Comparison of ENCODE assay signal across 9 cellular contexts in the genomic region with DNA sequence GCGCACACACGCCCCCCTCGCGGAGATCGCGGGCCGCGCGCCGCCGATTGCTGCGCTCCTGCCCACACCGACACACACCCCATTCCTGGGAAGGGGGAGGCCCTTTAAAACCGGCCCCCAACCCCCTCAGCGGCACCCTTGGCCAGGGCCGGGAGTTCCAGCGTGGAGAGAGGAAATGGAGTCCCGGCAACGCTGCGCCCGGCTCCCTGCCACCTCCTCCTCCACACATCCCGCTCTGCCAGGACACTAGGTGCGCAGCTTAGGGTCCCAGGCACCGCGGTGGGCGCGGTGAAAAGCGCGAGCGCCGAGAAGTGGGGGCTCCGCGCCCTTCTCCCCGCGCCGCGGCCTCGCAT. TPM values are rescaled to one million over a fixed set of nuclear protein-coding genes. Genes with fewer than 3 reads are reported as not detected.
DNase-seq lines count a peak whose midpoint lies in the region; ATAC-seq and TF ChIP-seq lines count a peak whose summit lies in the region.
"Had no signal": no experiment of that assay in that cellular context is flagged by ENCODE, and none has a peak within 500 bp of the region (broad histone marks: within the 10 kb centered on the region; RNA-seq: fewer than 3 reads in every experiment).

No MANE protein-coding gene starts in this region.

- intact Hi-C loops in posterior vena cava (cut with DNase I) = loop anchor here in 1 of 2 donors (5.0 kb wide), 1 partner anchor 36 kb away; no protein-coding TSS in a partner anchor

- ATAC-seq in HG02623 (IDR thresholded peaks at IDR 0.05; ENCODE audit: unreplicated experiment) (peak; percentile 14), SK-N-SH treated with all-trans-retinoic acid at 6 μM for 48 hours (peak; percentile 40)

- no peak for TF ChIP-seq CTCF in fibroblast of the aortic adventitia (IDR thresholded peaks at IDR 0.05; ENCODE audit: insufficient read depth, low read length)

- peak overlapping the region; percentile 92 for H3K4me3 ChIP-seq in fibroblast of the aortic adventitia (ENCODE audit: low read depth, low read length)

- DNase-seq in NCI-H82 (lab: John Stamatoyannopoulos, UW) (peak; percentile 56), NCI-H82 treated with DMSO at 0.1 percent for 48 hours (lab: John Stamatoyannopoulos, UW; ENCODE audit: unreplicated experiment) (no peak), fibroblast of the aortic adventitia (ENCODE audit: low read depth) (no peak), posterior vena cava (ENCODE audit: low spot score) (peak; percentile 88), AG20443 (ENCODE audit: low spot score) (no peak), SHP77 treated with DMSO at 0.1 percent for 48 hours (lab: John Stamatoyannopoulos, UW) (no peak)

TF ChIP-seq in SK-N-SH treated with all-trans-retinoic acid at 6 μM for 48 hours, 23 proteins besides CTCF, POLR2A, EP300 and RAD21:
- 0 out of 2 replicates have a peak, but pooled peaks have one; percentile 29 for TF ChIP-seq ZFP3 (CRISPR knock-in tag; IDR thresholded peaks at IDR 0.05)
- TF ChIP-seq PPARA (CRISPR knock-in tag; IDR thresholded peaks at IDR 0.05; ENCODE audit: borderline replicate concordance) = no peak
- TF ChIP-seq, protein P1, sequence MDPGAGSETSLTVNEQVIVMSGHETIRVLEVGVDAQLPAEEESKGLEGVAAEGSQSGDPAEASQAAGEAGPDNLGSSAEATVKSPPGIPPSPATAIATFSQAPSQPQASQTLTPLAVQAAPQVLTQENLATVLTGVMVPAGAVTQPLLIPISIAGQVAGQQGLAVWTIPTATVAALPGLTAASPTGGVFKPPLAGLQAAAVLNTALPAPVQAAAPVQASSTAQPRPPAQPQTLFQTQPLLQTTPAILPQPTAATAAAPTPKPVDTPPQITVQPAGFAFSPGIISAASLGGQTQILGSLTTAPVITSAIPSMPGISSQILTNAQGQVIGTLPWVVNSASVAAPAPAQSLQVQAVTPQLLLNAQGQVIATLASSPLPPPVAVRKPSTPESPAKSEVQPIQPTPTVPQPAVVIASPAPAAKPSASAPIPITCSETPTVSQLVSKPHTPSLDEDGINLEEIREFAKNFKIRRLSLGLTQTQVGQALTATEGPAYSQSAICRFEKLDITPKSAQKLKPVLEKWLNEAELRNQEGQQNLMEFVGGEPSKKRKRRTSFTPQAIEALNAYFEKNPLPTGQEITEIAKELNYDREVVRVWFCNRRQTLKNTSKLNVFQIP (CRISPR knock-in tag; IDR thresholded peaks at IDR 0.05; ENCODE audit: borderline replicate concordance, low read depth) = no peak

RNA-seq across cellular contexts. Expression of a gene that starts 0.4 kb away (rescaled TPM):
- 35.5 and 41.8 TPM in 2 replicates for total RNA-seq in fibroblast of the aortic adventitia (ENCODE audit: low replicate concordance)
- 10 to 100 TPM; 32.6 to 45.1 TPM for total RNA-seq in posterior vena cava

RNA-seq across cellular contexts. Expression of a gene that starts 49.7 kb away (rescaled TPM):
- total RNA-seq in fibroblast of the aortic adventitia (ENCODE audit: low replicate concordance) (1.1 TPM in 1 of 2 replicates, not detected in the other), posterior vena cava (not detected)
- total RNA-seq: dermis microvascular lymphatic vessel endothelial cell had no signal

Comparison
In these comparisons a context has a peak if more than half of its experiments do, and no peak if none do; other contexts are left out.
1. DNase-seq: peak in NCI-H82 (single experiment) and posterior vena cava (single experiment); none in NCI-H82 treated with DMSO at 0.1 percent for 48 hours (single experiment), fibroblast of the aortic adventitia (single experiment), AG20443 (single experiment) and SHP77 treated with DMSO at 0.1 percent for 48 hours (single experiment).